ENCODE assay signal across 1 cellular context in genomic region chr14:100165825-100166520, GRCh38.
TF ChIP-seq lines count a peak whose summit lies in the region.

No MANE protein-coding gene starts in this region.

TF ChIP-seq in SK-N-SH, 30 proteins besides CTCF, POLR2A, EP300 and RAD21 (continued from another document):
- TF ChIP-seq IRF3 (IDR thresholded peaks at IDR 0.05; ENCODE audit: low read depth, low read length) (no peak), FOXM1 (IDR thresholded peaks at IDR 0.05; ENCODE audit: low read depth) (no peak), RFX5 (IDR thresholded peaks at IDR 0.05; ENCODE audit: low read length) (no peak), RCOR1 (IDR thresholded peaks at IDR 0.05; ENCODE audit: low read length) (no peak), TCF12 (IDR thresholded peaks at IDR 0.05) (no peak)
